In genomic region chr6:141321486-141322347, GRCh38 we compare ENCODE assay signal across 1 cellular context.
TF ChIP-seq lines count a peak whose summit lies in the region.

No MANE protein-coding gene starts in this region.

TF ChIP-seq in WTC11, 78 proteins besides CTCF, POLR2A, EP300 and RAD21 (continued from another document):
- no peak for TF ChIP-seq PRDM15 (CRISPR knock-in tag; IDR thresholded peaks at IDR 0.05)
TF ChIP-seq in WTC11: peak in this region for 1.
